1 cellular context compared by ENCODE assay signal in the genomic region with DNA sequence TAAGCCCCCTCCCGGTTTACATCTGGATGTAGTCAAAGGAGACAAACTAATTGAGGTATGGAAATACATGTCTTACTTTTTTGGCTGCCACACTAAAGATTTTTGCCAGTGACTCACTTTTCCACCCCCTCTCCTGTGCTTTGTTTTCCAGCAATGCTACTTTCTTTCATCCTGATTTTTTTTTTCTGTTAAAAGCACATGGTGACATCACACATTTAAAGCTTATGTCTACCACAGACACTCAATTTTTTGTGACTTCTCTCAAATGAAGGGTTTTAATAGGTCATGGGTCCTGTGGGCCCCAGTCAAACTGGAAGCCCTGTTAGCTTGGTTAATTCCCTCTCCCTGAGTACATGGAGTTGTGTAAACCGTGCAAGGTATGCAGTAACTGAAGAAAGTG.
TF ChIP-seq lines count a peak whose summit lies in the region.

No MANE protein-coding gene starts in this region.

TF ChIP-seq in endothelial cell of umbilical vein, 7 proteins besides CTCF, POLR2A, EP300 and RAD21:
- TF ChIP-seq MYC (IDR thresholded peaks at IDR 0.05; ENCODE audit: low read depth, low read length), result no peak
- TF ChIP-seq GATA2 (IDR thresholded peaks at IDR 0.05; ENCODE audit: insufficient read depth, insufficient read length, low read depth, low read length), result no peak
- TF ChIP-seq JUN (IDR thresholded peaks at IDR 0.05; ENCODE audit: borderline replicate concordance, insufficient read depth, insufficient read length, low read depth), result peak; percentile 38
